12 cellular contexts compared by ENCODE assay signal in the genomic region with DNA sequence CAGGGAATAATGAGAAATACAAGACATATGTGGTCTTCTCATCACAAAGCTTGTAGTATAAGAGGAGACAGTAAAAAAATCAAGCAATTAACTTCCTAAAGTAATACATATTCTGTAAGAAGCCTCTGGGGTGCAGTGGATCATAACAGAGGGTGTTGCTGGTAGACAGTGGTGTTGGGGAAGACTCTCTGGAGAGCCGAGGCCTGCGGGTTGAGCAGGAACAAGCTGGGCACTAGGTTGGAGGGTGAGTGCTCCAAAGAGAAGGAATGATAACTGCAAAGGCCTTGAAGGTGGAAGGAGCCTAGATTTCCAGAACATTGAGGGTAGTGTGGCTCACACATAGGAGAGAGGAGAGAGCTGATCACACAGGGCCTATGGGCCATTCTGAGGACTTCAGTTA. TPM values are rescaled to one million over a fixed set of nuclear protein-coding genes. Genes with fewer than 3 reads are reported as not detected.
DNase-seq lines count a peak whose midpoint lies in the region; ATAC-seq and TF ChIP-seq lines count a peak whose summit lies in the region.
"Had no signal": no experiment of that assay in that cellular context is flagged by ENCODE, and none has a peak within 500 bp of the region (broad histone marks: within the 10 kb centered on the region; RNA-seq: fewer than 3 reads in every experiment).

No MANE protein-coding gene starts in this region.

- TF ChIP-seq POLR2A in right lobe of liver (IDR thresholded peaks at IDR 0.05): no peak

- peak overlapping the region; percentile 91 for H3K4me3 Mint-ChIP-seq in T-helper 2 cell treated with Interferon-gamma antibody and Interleukin-4, amounts not matched to agents 5 μg/mL and 100 μg/mL, for 36 hours
- peak overlapping the region; percentile 90 for H3K4me3 Mint-ChIP-seq in activated naive CD8-positive, alpha-beta T cell treated with anti-CD3 and anti-CD28 coated beads for 36 hours
- H3K4me3 Mint-ChIP-seq: mesothelial cell of epicardium had no signal

- H3K9me3 Mint-ChIP-seq in T-helper 2 cell treated with Interferon-gamma antibody and Interleukin-4, amounts not matched to agents 5 μg/mL and 100 μg/mL, for 36 hours: peaks cover 16% of the 10 kb centered on the region
- H3K9me3 Mint-ChIP-seq in activated naive CD8-positive, alpha-beta T cell treated with anti-CD3 and anti-CD28 coated beads for 36 hours: peaks cover 11% of the 10 kb centered on the region

- 36% methylated on average over 2 of the region's 2 CpGs for WGBS in right lobe of liver (ENCODE audit: insufficient coverage, low coverage, low lambda C conversion rate, missing lambda C conversion rate)

- H3K36me3 ChIP-seq in right lobe of liver (peaks cover 0 to 6% (median 0%) of the 10 kb centered on the region in 4 donors), stomach smooth muscle (ENCODE audit: control insufficient read depth in 2 of 2, insufficient read depth in 2 of 2, low read length in 2 of 2) (peaks cover 0 to 3% of the 10 kb centered on the region in 2 donors)

- H3K27ac Mint-ChIP-seq in T-helper 2 cell treated with Interferon-gamma antibody and Interleukin-4, amounts not matched to agents 5 μg/mL and 100 μg/mL, for 36 hours: peak overlapping the region; percentile 91
- peak overlapping the region; percentile 94 for H3K27ac Mint-ChIP-seq in activated naive CD8-positive, alpha-beta T cell treated with anti-CD3 and anti-CD28 coated beads for 36 hours
- H3K27ac Mint-ChIP-seq: mesothelial cell of epicardium had no signal

- H3K27me3 ChIP-seq in right lobe of liver (no peaks in the 10 kb centered on the region), stomach smooth muscle (ENCODE audit: control insufficient read depth in 1 of 2, insufficient read depth in 2 of 2, low read length in 2 of 2) (no peaks in the 10 kb centered on the region), foreskin keratinocyte (no peaks in the 10 kb centered on the region)

- intact Hi-C loops in right lobe of liver (cut with DNase I): no loop called here

- peaks cover 58% of the 10 kb centered on the region for H3K36me3 Mint-ChIP-seq in T-helper 2 cell treated with Interferon-gamma antibody and Interleukin-4, amounts not matched to agents 5 μg/mL and 100 μg/mL, for 36 hours (ENCODE audit: low read depth)
- H3K36me3 Mint-ChIP-seq in activated naive CD8-positive, alpha-beta T cell treated with anti-CD3 and anti-CD28 coated beads for 36 hours: peaks cover 51% of the 10 kb centered on the region
- H3K36me3 Mint-ChIP-seq: mesothelial cell of epicardium had no signal

- H3K4me1 ChIP-seq in right lobe of liver (no peaks in the 10 kb centered on the region), stomach smooth muscle (ENCODE audit: control insufficient read depth, insufficient read depth, low read length) (no peaks in the 10 kb centered on the region), foreskin keratinocyte (no peaks in the 10 kb centered on the region)

- in situ Hi-C loops in KBM-7 (cut with MboI; ENCODE audit: low pct_unique_long_range_greater_than_20kb, low sequenced_read_pairs): no loop called here

- no peak for DNase-seq in T-helper 2 cell treated with Interferon-gamma antibody and Interleukin-4, amounts not matched to agents 5 μg/mL and 100 μg/mL, for 36 hours (ENCODE audit: low spot score)
- DNase-seq in activated naive CD8-positive, alpha-beta T cell treated with anti-CD3 and anti-CD28 coated beads for 36 hours: no peak
- DNase-seq in right lobe of liver (no peak), foreskin keratinocyte (no peak), KBM-7 (no peak)
- DNase-seq: DMS 273 treated with DMSO at 0.1 percent for 48 hours; NCI-H1417; stimulated activated naive CD4-positive, alpha-beta T cell treated with Interleukin-2 at 50 U/mL for 16 hours had no signal

- TF ChIP-seq CTCF in right lobe of liver (IDR thresholded peaks at IDR 0.05) (no peak), foreskin keratinocyte (conservative IDR thresholded peaks at IDR 0.05) (no peak)

- ATAC-seq in right lobe of liver (peak; percentile 11 to 57 (median 46)), foreskin keratinocyte (no peak), HG03439 (IDR thresholded peaks at IDR 0.05; ENCODE audit: unreplicated experiment) (no peak), GM18861 (IDR thresholded peaks at IDR 0.05; ENCODE audit: unreplicated experiment) (no peak)

- H3K4me1 Mint-ChIP-seq in T-helper 2 cell treated with Interferon-gamma antibody and Interleukin-4, amounts not matched to agents 5 μg/mL and 100 μg/mL, for 36 hours (ENCODE audit: low read depth): peaks cover 40% of the 10 kb centered on the region
- peaks cover 42% of the 10 kb centered on the region for H3K4me1 Mint-ChIP-seq in activated naive CD8-positive, alpha-beta T cell treated with anti-CD3 and anti-CD28 coated beads for 36 hours
- H3K4me1 Mint-ChIP-seq: mesothelial cell of epicardium had no signal

- peak overlapping the region; percentile 16 to 52 (median 21) for H3K4me3 ChIP-seq in right lobe of liver
- peak overlapping the region; percentile 24 to 27 for H3K4me3 ChIP-seq in stomach smooth muscle (ENCODE audit: low read length in 2 of 2)

- H3K27me3 Mint-ChIP-seq in T-helper 2 cell treated with Interferon-gamma antibody and Interleukin-4, amounts not matched to agents 5 μg/mL and 100 μg/mL, for 36 hours (ENCODE audit: low read depth): no peaks in the 10 kb centered on the region
- no peaks in the 10 kb centered on the region for H3K27me3 Mint-ChIP-seq in activated naive CD8-positive, alpha-beta T cell treated with anti-CD3 and anti-CD28 coated beads for 36 hours

- H3K27ac ChIP-seq in right lobe of liver: peak overlapping the region; percentile 17 to 74 (median 57)
- no peak overlapping the region for H3K27ac ChIP-seq in stomach smooth muscle (ENCODE audit: low read length)
- H3K27ac ChIP-seq in foreskin keratinocyte: no peak overlapping the region

- H3K9me3 ChIP-seq in right lobe of liver: no peaks in the 10 kb centered on the region
- no peaks in the 10 kb centered on the region for H3K9me3 ChIP-seq in stomach smooth muscle (ENCODE audit: control insufficient read depth in 2 of 2, low read length in 2 of 2)

- no peak overlapping the region for H3K9ac ChIP-seq in stomach smooth muscle (ENCODE audit: low read length in 2 of 2)

RNA-seq across cellular contexts. Expression of a gene that starts 1.5 kb away (rescaled TPM):
- total RNA-seq in activated naive CD8-positive, alpha-beta T cell treated with anti-CD3 and anti-CD28 coated beads for 36 hours: 10 to 100 TPM; 72.0 to 72.7 TPM
- total RNA-seq in right lobe of liver (10 to 100 TPM in 5 of 6 experiments, 1 to 10 TPM in 1; 7.2 to 19.4 (median 12.3) TPM), foreskin keratinocyte (not detected in 2 replicates)
- polyA plus RNA-seq in foreskin keratinocyte: not detected in 2 replicates
- total RNA-seq: mesothelial cell of epicardium had no signal

RNA-seq across cellular contexts. Expression of a gene that starts 54.0 kb away (rescaled TPM):
- total RNA-seq in activated naive CD8-positive, alpha-beta T cell treated with anti-CD3 and anti-CD28 coated beads for 36 hours: 10 to 100 TPM; 36.1 to 37.9 TPM
- total RNA-seq in right lobe of liver (1 to 10 TPM; 2.6 to 9.1 (median 6.0) TPM), foreskin keratinocyte (not detected in 2 replicates)
- not detected in 2 replicates for polyA plus RNA-seq in foreskin keratinocyte
- total RNA-seq: mesothelial cell of epicardium had no signal

Comparison
In these comparisons a context has a peak if more than half of its experiments do, and no peak if none do; other contexts are left out.
1. ATAC-seq: peak in right lobe of liver (4 of 4); none in foreskin keratinocyte (single experiment), HG03439 (single experiment) and GM18861 (single experiment).
2. H3K27ac ChIP-seq: peak in right lobe of liver (3 of 3); none in stomach smooth muscle (single experiment) and foreskin keratinocyte (single experiment).